8 cellular contexts compared by ENCODE assay signal in genomic region chr5:143592648-143593047, GRCh38.
DNase-seq lines count a peak whose midpoint lies in the region; ATAC-seq and TF ChIP-seq lines count a peak whose summit lies in the region.

No MANE protein-coding gene starts in this region.

- H3K27ac ChIP-seq in aorta (ENCODE audit: low read depth in 1 of 2, low read length in 2 of 2) = no peak overlapping the region
- no peak overlapping the region for H3K27ac ChIP-seq in hepatocyte

- H3K4me3 ChIP-seq in aorta (ENCODE audit: low read length in 2 of 2) = no peak overlapping the region
- no peak overlapping the region for H3K4me3 ChIP-seq in hepatocyte

- H3K4me1 ChIP-seq in aorta (ENCODE audit: control insufficient read depth in 1 of 2, insufficient read depth in 2 of 2, low read length in 2 of 2) (peaks cover 0 to 1% of the 10 kb centered on the region in 2 donors), hepatocyte (ENCODE audit: insufficient read depth) (peaks cover 26% of the 10 kb centered on the region)

- H3K36me3 ChIP-seq in aorta (ENCODE audit: control insufficient read depth in 1 of 2, insufficient read depth in 2 of 2, low read length in 1 of 2) (no peaks in the 10 kb centered on the region), hepatocyte (replicated peaks; ENCODE audit: insufficient read depth, low read depth) (no peaks in the 10 kb centered on the region)

- H3K79me2 ChIP-seq in hepatocyte = no peaks in the 10 kb centered on the region

- no peak overlapping the region for H2AFZ ChIP-seq in hepatocyte

- H4K20me1 ChIP-seq in hepatocyte (ENCODE audit: insufficient read depth, poor library complexity, severe bottlenecking) = no peaks in the 10 kb centered on the region

- no peak for TF ChIP-seq CTCF in hepatocyte (IDR thresholded peaks at IDR 0.05; ENCODE audit: poor library complexity)

- no peak overlapping the region for H3K27ac Mint-ChIP-seq in activated CD4-positive, alpha-beta T cell treated with anti-CD3 and anti-CD28 coated beads, Interleukin-2, amount 10 ng/mL, durations not matched to agents 7 days and 5 days
- peak overlapping the region; percentile 65 to 78 for H3K27ac Mint-ChIP-seq in natural killer cell treated with Interleukin-12 subunit alpha and Interleukin-12 subunit beta and Interleukin-15 and Interleukin-18, amount 100 ng/mL, for 72 hours

- H3K27me3 ChIP-seq in aorta (ENCODE audit: control insufficient read depth in 1 of 2, insufficient read depth in 2 of 2, low read length in 1 of 2) = no peaks in the 10 kb centered on the region
- no peaks in the 10 kb centered on the region for H3K27me3 ChIP-seq in hepatocyte

- H3K4me1 Mint-ChIP-seq in activated CD4-positive, alpha-beta T cell treated with anti-CD3 and anti-CD28 coated beads, Interleukin-2, amount 10 ng/mL, durations not matched to agents 7 days and 5 days = peaks cover 32% of the 10 kb centered on the region
- H3K4me1 Mint-ChIP-seq in natural killer cell treated with Interleukin-12 subunit alpha and Interleukin-12 subunit beta and Interleukin-15 and Interleukin-18, amount 100 ng/mL, for 72 hours (ENCODE audit: low read depth in 2 of 2) = peaks cover 49 to 60% of the 10 kb centered on the region in 2 donors

- 62 to 68% methylated on average over 4 of the region's 4 CpGs for WGBS in aorta, 2 donors
- 77% methylated on average over 4 of the region's 4 CpGs for WGBS in hepatocyte (ENCODE audit: low lambda C conversion rate, missing lambda C conversion rate)

- intact Hi-C loops in aorta (cut with DNase I) = no loop called here

- peak; percentile 24 for DNase-seq in activated CD4-positive, alpha-beta T cell treated with anti-CD3 and anti-CD28 coated beads, Interleukin-2, amount 10 ng/mL, durations not matched to agents 7 days and 5 days
- DNase-seq in activated CD4-positive, alpha-beta T cell treated with anti-CD3 and anti-CD28 coated beads, Interleukin-2, amount 50 U/mL, for 1 hour = no peak
- DNase-seq in NOMO-1 treated with DMSO at 0.1 percent for 48 hours (lab: John Stamatoyannopoulos, UW; ENCODE audit: unreplicated experiment) (peak; percentile 64), aorta (no peak), hepatocyte (ENCODE audit: low spot score) (no peak), NCI-H345 treated with DMSO at 0.1 percent for 48 hours (lab: John Stamatoyannopoulos, UW; ENCODE audit: unreplicated experiment) (no peak)
- DNase-seq in natural killer cell treated with Interleukin-12 subunit alpha and Interleukin-12 subunit beta and Interleukin-15 and Interleukin-18, amount 100 ng/mL, for 72 hours (ENCODE audit: low spot score) = peak; percentile 68

- peaks cover 5% of the 10 kb centered on the region for H3K9me3 Mint-ChIP-seq in activated CD4-positive, alpha-beta T cell treated with anti-CD3 and anti-CD28 coated beads, Interleukin-2, amount 10 ng/mL, durations not matched to agents 7 days and 5 days
- no peaks in the 10 kb centered on the region for H3K9me3 Mint-ChIP-seq in natural killer cell treated with Interleukin-12 subunit alpha and Interleukin-12 subunit beta and Interleukin-15 and Interleukin-18, amount 100 ng/mL, for 72 hours

- CTCF ChIA-PET in activated CD4-positive, alpha-beta T cell treated with anti-CD3 and anti-CD28 coated beads, Interleukin-2, amount 10 ng/mL, durations not matched to agents 7 days and 5 days (lab: Charles Lee) = interaction anchor here (1.2 to 2.8 kb wide), 2 partner anchors 13 to 109 kb away, joined by 4 to 11 read pairs; no protein-coding TSS in a partner anchor

- ATAC-seq in HG02642 (IDR thresholded peaks at IDR 0.05; ENCODE audit: poor library complexity, unreplicated experiment) (peak; percentile 76), aorta (ENCODE audit: low FRiP score) (no peak)
- peak; percentile 75 to 76 for ATAC-seq in natural killer cell treated with Interleukin-12 subunit alpha and Interleukin-12 subunit beta and Interleukin-15 and Interleukin-18, amount 100 ng/mL, for 72 hours

- H3K9me3 ChIP-seq in aorta (ENCODE audit: control insufficient read depth, low read length) (no peaks in the 10 kb centered on the region), hepatocyte (ENCODE audit: low read depth) (no peaks in the 10 kb centered on the region)

- POLR2A ChIA-PET in activated CD4-positive, alpha-beta T cell treated with anti-CD3 and anti-CD28 coated beads, Interleukin-2, amount 10 ng/mL, durations not matched to agents 7 days and 5 days (lab: Charles Lee) = no interaction called here

- no peak overlapping the region for H3K4me2 ChIP-seq in hepatocyte

- H3K9me2 ChIP-seq in hepatocyte (replicated peaks; ENCODE audit: insufficient read depth) = no peaks in the 10 kb centered on the region

- no peak overlapping the region for H3K4me3 Mint-ChIP-seq in activated CD4-positive, alpha-beta T cell treated with anti-CD3 and anti-CD28 coated beads, Interleukin-2, amount 10 ng/mL, durations not matched to agents 7 days and 5 days
- H3K4me3 Mint-ChIP-seq in natural killer cell treated with Interleukin-12 subunit alpha and Interleukin-12 subunit beta and Interleukin-15 and Interleukin-18, amount 100 ng/mL, for 72 hours = peak overlapping the region; percentile 36

- H3K27me3 Mint-ChIP-seq in activated CD4-positive, alpha-beta T cell treated with anti-CD3 and anti-CD28 coated beads, Interleukin-2, amount 10 ng/mL, durations not matched to agents 7 days and 5 days = no peaks in the 10 kb centered on the region
- no peaks in the 10 kb centered on the region for H3K27me3 Mint-ChIP-seq in natural killer cell treated with Interleukin-12 subunit alpha and Interleukin-12 subunit beta and Interleukin-15 and Interleukin-18, amount 100 ng/mL, for 72 hours

- H3K36me3 Mint-ChIP-seq in activated CD4-positive, alpha-beta T cell treated with anti-CD3 and anti-CD28 coated beads, Interleukin-2, amount 10 ng/mL, durations not matched to agents 7 days and 5 days (ENCODE audit: low read depth) = no peaks in the 10 kb centered on the region
- H3K36me3 Mint-ChIP-seq in natural killer cell treated with Interleukin-12 subunit alpha and Interleukin-12 subunit beta and Interleukin-15 and Interleukin-18, amount 100 ng/mL, for 72 hours = peaks cover 10% of the 10 kb centered on the region

Comparison
In these comparisons a context has a peak if more than half of its experiments do, and no peak if none do; other contexts are left out.
1. DNase-seq: peak in activated CD4-positive, alpha-beta T cell treated with anti-CD3 and anti-CD28 coated beads, Interleukin-2, amount 10 ng/mL, durations not matched to agents 7 days and 5 days (single experiment), NOMO-1 treated with DMSO at 0.1 percent for 48 hours (single experiment) and natural killer cell treated with Interleukin-12 subunit alpha and Interleukin-12 subunit beta and Interleukin-15 and Interleukin-18, amount 100 ng/mL, for 72 hours (single experiment); none in activated CD4-positive, alpha-beta T cell treated with anti-CD3 and anti-CD28 coated beads, Interleukin-2, amount 50 U/mL, for 1 hour (single experiment), aorta (0 of 2), hepatocyte (single experiment) and NCI-H345 treated with DMSO at 0.1 percent for 48 hours (single experiment).